ENCODE assay signal across 26 cellular contexts in the genomic region with DNA sequence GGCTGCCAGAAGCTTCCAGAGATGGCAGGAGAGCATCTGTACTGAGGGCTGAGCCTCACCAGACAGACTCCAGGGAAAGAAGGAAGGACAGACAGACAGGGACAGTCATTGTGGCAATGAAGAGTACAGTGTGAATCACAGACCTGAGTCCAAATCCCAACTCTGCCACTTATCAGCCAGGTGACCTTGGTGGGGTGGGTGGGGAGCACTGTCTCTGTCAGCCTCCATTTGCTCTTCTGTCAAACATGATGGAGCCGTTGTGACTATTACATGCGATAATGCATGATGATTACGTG.
"Had no signal": no experiment of that assay in that cellular context is flagged by ENCODE, and none has a peak within 500 bp of the region (broad histone marks: within the 10 kb centered on the region; RNA-seq: fewer than 3 reads in every experiment).

No MANE protein-coding gene starts in this region.

- H3K9me3 ChIP-seq: ascending aorta, body of pancreas had no signal

- DNase-seq: activated CD4-positive, alpha-beta T cell treated with anti-CD3 and anti-CD28 coated beads for 48 hours; activated CD4-positive, alpha-beta T cell treated with anti-CD3 and anti-CD28 coated beads, Interleukin-2, amount 50 U/mL, for 4 hours; activated CD4-positive, CD25-positive, alpha-beta regulatory T cell treated with anti-CD3 and anti-CD28 coated beads, Interleukin-2, amount 50 U/mL, for 72 hours; activated CD8-positive, alpha-beta T cell treated with anti-CD3 and anti-CD28 coated beads, Interleukin-2, amount 10 ng/mL, durations not matched to agents 7 days and 5 days; activated effector memory CD4-positive, alpha-beta T cell treated with anti-CD3 and anti-CD28 coated beads, Interleukin-2, amount 50 U/mL, for 16 hours; activated naive CD4-positive, alpha-beta T cell treated with Interleukin-2 at 50 U/mL for 16 hours; activated naive CD8-positive, alpha-beta T cell treated with anti-CD3 and anti-CD28 coated beads, Interleukin-2, amount 50 U/mL, for 24 hours; activated T-cell treated with anti-CD3 and anti-CD28 coated beads, Interleukin-2, amount 50 U/mL, for 1 hour; amniotic stem cell; body of pancreas; central memory CD4-positive, alpha-beta T cell; Karpas-422; NCI-H1105 treated with DMSO at 0.1 percent for 48 hours; NCI-H1436 treated with DMSO at 0.1 percent for 48 hours; NCI-H187 treated with DMSO at 0.1 percent for 48 hours; NCI-H2081 treated with DMSO at 0.1 percent for 48 hours; NCI-H446; NCI-H524; PC-3; SHP77 treated with DMSO at 0.1 percent for 48 hours; T-helper 9 cell had no signal

- H3K4me1 ChIP-seq: ascending aorta, body of pancreas had no signal

- H3K36me3 ChIP-seq: ascending aorta had no signal

- H3K27ac ChIP-seq: ascending aorta, body of pancreas had no signal

- H3K36me3 Mint-ChIP-seq: activated naive CD4-positive, alpha-beta T cell treated with anti-CD3 and anti-CD28 coated beads, Interleukin-2, amount 50 U/mL, for 72 hours; WTC11 had no signal

- ATAC-seq: activated CD8-positive, alpha-beta T cell treated with anti-CD3 and anti-CD28 coated beads, Interleukin-2, amount 10 ng/mL, durations not matched to agents 7 days and 5 days; activated naive CD8-positive, alpha-beta T cell treated with anti-CD3 and anti-CD28 coated beads, Interleukin-2, amount 50 U/mL, for 24 hours; body of pancreas; PC-3; WTC11 had no signal

- H3K27me3 ChIP-seq: ascending aorta, body of pancreas had no signal

- H3K4me3 Mint-ChIP-seq: activated CD8-positive, alpha-beta T cell treated with anti-CD3 and anti-CD28 coated beads, Interleukin-2, amount 10 ng/mL, durations not matched to agents 7 days and 5 days; activated naive CD8-positive, alpha-beta T cell treated with anti-CD3 and anti-CD28 coated beads, Interleukin-2, amount 50 U/mL, for 24 hours; activated T-helper 1 cell treated with anti-CD3 and anti-CD28 coated beads, Interleukin-12 subunit alpha, Interleukin-12 subunit beta, Interleukin-2, Interleukin-4 antibody, amounts not matched to agents 30 ng/mL and 10 ng/mL and 1 ng/mL, durations not matched to agents 14 hours and 24 hours and 36 hours; T-helper 1 cell treated with Interleukin-12 subunit alpha and Interleukin-12 subunit beta and Interleukin-4 antibody, amounts not matched to agents 30 μg/mL and 1 μg/mL, for 36 hours; WTC11 had no signal

- H3K9me3 Mint-ChIP-seq: activated naive CD8-positive, alpha-beta T cell treated with anti-CD3 and anti-CD28 coated beads, Interleukin-2, amount 50 U/mL, for 24 hours; activated T-helper 1 cell treated with anti-CD3 and anti-CD28 coated beads, Interleukin-12 subunit alpha, Interleukin-12 subunit beta, Interleukin-2, Interleukin-4 antibody, amounts not matched to agents 30 ng/mL and 10 ng/mL and 1 ng/mL, durations not matched to agents 14 hours and 24 hours and 36 hours; T-helper 1 cell treated with Interleukin-12 subunit alpha and Interleukin-12 subunit beta and Interleukin-4 antibody, amounts not matched to agents 30 μg/mL and 1 μg/mL, for 36 hours had no signal

- H3K4me3 ChIP-seq: ascending aorta, body of pancreas had no signal

- H3K27ac Mint-ChIP-seq: activated CD8-positive, alpha-beta T cell treated with anti-CD3 and anti-CD28 coated beads, Interleukin-2, amount 10 ng/mL, durations not matched to agents 7 days and 5 days; activated naive CD4-positive, alpha-beta T cell treated with anti-CD3 and anti-CD28 coated beads, Interleukin-2, amount 50 U/mL, for 72 hours; activated naive CD8-positive, alpha-beta T cell treated with anti-CD3 and anti-CD28 coated beads, Interleukin-2, amount 50 U/mL, for 24 hours; activated T-helper 1 cell treated with anti-CD3 and anti-CD28 coated beads, Interleukin-12 subunit alpha, Interleukin-12 subunit beta, Interleukin-2, Interleukin-4 antibody, amounts not matched to agents 30 ng/mL and 10 ng/mL and 1 ng/mL, durations not matched to agents 14 hours and 24 hours and 36 hours; T-helper 1 cell treated with Interleukin-12 subunit alpha and Interleukin-12 subunit beta and Interleukin-4 antibody, amounts not matched to agents 30 μg/mL and 1 μg/mL, for 36 hours; WTC11 had no signal
